1 cellular context compared by ENCODE assay signal in genomic region chr6:45377555-45378323, GRCh38.
TF ChIP-seq lines count a peak whose summit lies in the region.

SUPT3H (minus strand) TSS chr6:45377934.

TF ChIP-seq in K562, 482 proteins besides CTCF, POLR2A, EP300 and RAD21 (continued from another document and continues in another):
- TF ChIP-seq CEBPZ (IDR thresholded peaks at IDR 0.05; ENCODE audit: borderline replicate concordance, low read depth, low read length) (no peak), SUPT5H (IDR thresholded peaks at IDR 0.05) (peak; percentile 93), AFF1 (IDR thresholded peaks at IDR 0.05; ENCODE audit: low read depth in 1 of 2, partially characterized antibody in 2 of 2) (peak in 1 of 2 experiments; percentile 21), ZNF639 (CRISPR knock-in tag; conservative IDR thresholded peaks at IDR 0.05 in 1 of 2, IDR thresholded peaks at IDR 0.05 in 1 of 2) (peak in 1 of 2 experiments; percentile 65; a peak in 2 of 4 replicates), RBM25 (IDR thresholded peaks at IDR 0.05; ENCODE audit: low read depth, low read length, severe bottlenecking) (peak; percentile 88), GABPB2 (CRISPR knock-in tag; conservative IDR thresholded peaks at IDR 0.05) (peak; percentile 23; the same call in 1 of the 2 replicates), CBX1 (IDR thresholded peaks at IDR 0.05; ENCODE audit: low read depth) (peak; percentile 98), LARP7 (IDR thresholded peaks at IDR 0.05) (0 out of 2 replicates have a peak, but pooled peaks have one; percentile 5), RNF2 (IDR thresholded peaks at IDR 0.05) (peak; percentile 84), ZNF395 (CRISPR knock-in tag; IDR thresholded peaks at IDR 0.05) (peak; percentile 66; the same call in 1 of the 2 replicates), CXXC5 (CRISPR knock-in tag; IDR thresholded peaks at IDR 0.05) (peak; percentile 94), TAF7 (tag; IDR thresholded peaks at IDR 0.05) (peak; percentile 72; the same call in 1 of the 2 replicates), ZBTB5 (IDR thresholded peaks at IDR 0.05) (no peak), TEAD1 (CRISPR knock-in tag; IDR thresholded peaks at IDR 0.05) (peak; percentile 16 to 41; a peak in 1 of 4 replicates), PHB2 (IDR thresholded peaks at IDR 0.05; ENCODE audit: low read depth) (no peak), XRCC3 (IDR thresholded peaks at IDR 0.05) (no peak), SMC3 (conservative IDR thresholded peaks at IDR 0.05; ENCODE audit: insufficient read depth, low read depth, low read length) (0 out of 2 replicates have a peak, but pooled peaks have one; percentile 35), MXI1 (IDR thresholded peaks at IDR 0.05; ENCODE audit: low read depth, low read length) (no peak; the same call in 1 of the 2 replicates), SMARCA4 (IDR thresholded peaks at IDR 0.05) (peak; percentile 46), IRF2 (CRISPR knock-in tag; IDR thresholded peaks at IDR 0.05) (no peak), ZNF175 (CRISPR knock-in tag; IDR thresholded peaks at IDR 0.05; ENCODE audit: low read depth) (peak; percentile 74), GATAD2B (IDR thresholded peaks at IDR 0.05; ENCODE audit: borderline replicate concordance) (peak; percentile 26; the same call in 1 of the 2 replicates), ELK3 (CRISPR knock-in tag; IDR thresholded peaks at IDR 0.05) (no peak), NR2F6 (CRISPR knock-in tag; IDR thresholded peaks at IDR 0.05) (no peak), NKRF (IDR thresholded peaks at IDR 0.05; ENCODE audit: borderline replicate concordance) (peak; percentile 43; the same call in 1 of the 2 replicates), HBP1 (CRISPR knock-in tag; IDR thresholded peaks at IDR 0.05) (peak; percentile 76), MAX (CRISPR knock-in tag; IDR thresholded peaks at IDR 0.05) (peak; percentile 91), ZNF174 (CRISPR knock-in tag; IDR thresholded peaks at IDR 0.05) (no peak), ZBTB11 (CRISPR knock-in tag; IDR thresholded peaks at IDR 0.05) (peak in 2 of 3 experiments; percentile 20 to 94; a peak in 3 of 6 replicates), ZFP1 (CRISPR knock-in tag; IDR thresholded peaks at IDR 0.05) (no peak), KLF1 (tag; IDR thresholded peaks at IDR 0.05) (no peak), NFATC3 (IDR thresholded peaks at IDR 0.05) (0 out of 2 replicates have a peak, but pooled peaks have one; percentile 28)
